Comparison of ENCODE assay signal across 14 cellular contexts in genomic region chr2:64661770-64662169, GRCh38. TPM values are rescaled to one million over a fixed set of nuclear protein-coding genes. Genes with fewer than 3 reads are reported as not detected.
DNase-seq lines count a peak whose midpoint lies in the region; ATAC-seq, FAIRE-seq and TF ChIP-seq lines count a peak whose summit lies in the region.
"Had no signal": no experiment of that assay in that cellular context is flagged by ENCODE, and none has a peak within 500 bp of the region (broad histone marks: within the 10 kb centered on the region; RNA-seq: fewer than 3 reads in every experiment).

No MANE protein-coding gene starts in this region.

- TF ChIP-seq CTCF in endothelial cell of umbilical vein (IDR thresholded peaks at IDR 0.05; ENCODE audit: extremely low read depth in 1 of 2, insufficient read depth in 1 of 2, low read depth in 1 of 2, low read length in 2 of 2) = no peak

- H3K27ac Mint-ChIP-seq in CD4-positive, CD25-positive, alpha-beta regulatory T cell = peak overlapping the region in 2 of 3 donors; percentile 26 to 75

- no peaks in the 10 kb centered on the region for H3K9me3 ChIP-seq in CD4-positive, CD25-positive, alpha-beta regulatory T cell (ENCODE audit: control insufficient read depth in 2 of 2, low read length in 2 of 2)
- no peaks in the 10 kb centered on the region for H3K9me3 ChIP-seq in endothelial cell of umbilical vein (replicated peaks; ENCODE audit: control insufficient read depth, insufficient read depth, low read length)
- no peaks in the 10 kb centered on the region for H3K9me3 ChIP-seq in effector memory CD4-positive, alpha-beta T cell (ENCODE audit: control insufficient read depth, low read length)

- no peaks in the 10 kb centered on the region for H3K9me1 ChIP-seq in endothelial cell of umbilical vein (replicated peaks; ENCODE audit: control insufficient read depth, extremely low read depth, insufficient read depth, low read length)

- intact Hi-C loops in endothelial cell of umbilical vein (cut with micrococcal nuclease) = no loop called here

- CTCF ChIA-PET in endothelial cell of umbilical vein (lab: Charles Lee) = interaction anchor here (0.7 to 2.1 kb wide), 7 partner anchors 10 to 88 kb away, joined by 3 to 10 read pairs (median 4); no protein-coding TSS in a partner anchor

- no peaks in the 10 kb centered on the region for H3K79me2 ChIP-seq in endothelial cell of umbilical vein (ENCODE audit: control insufficient read depth, insufficient read depth, low read length)

- FAIRE-seq in endothelial cell of umbilical vein (lab: Jason Lieb, UNC) = no peak

- H4K20me1 ChIP-seq in endothelial cell of umbilical vein (replicated peaks; ENCODE audit: control insufficient read depth, extremely low read depth, insufficient read depth, low read length) = no peaks in the 10 kb centered on the region

- no peaks in the 10 kb centered on the region for H3K27me3 ChIP-seq in CD4-positive, CD25-positive, alpha-beta regulatory T cell (ENCODE audit: control insufficient read depth, insufficient read depth, low read length)
- H3K27me3 ChIP-seq in endothelial cell of umbilical vein (ENCODE audit: control insufficient read depth in 2 of 2, insufficient read depth in 2 of 2, low read length in 2 of 2) = no peaks in the 10 kb centered on the region
- H3K27me3 ChIP-seq in effector memory CD4-positive, alpha-beta T cell (replicated peaks; ENCODE audit: control insufficient read depth, insufficient read depth, low read length, poor library complexity, severe bottlenecking) = no peaks in the 10 kb centered on the region
- H3K27me3 ChIP-seq: cardiac muscle cell had no signal

- H3K9ac ChIP-seq in endothelial cell of umbilical vein (replicated peaks; ENCODE audit: extremely low read depth, insufficient read depth, low read length) = no peak overlapping the region

- H3K4me1 ChIP-seq in CD4-positive, CD25-positive, alpha-beta regulatory T cell (ENCODE audit: control insufficient read depth, insufficient read depth, low read length, poor library complexity, severe bottlenecking) = peaks cover 6% of the 10 kb centered on the region
- no peaks in the 10 kb centered on the region for H3K4me1 ChIP-seq in endothelial cell of umbilical vein (ENCODE audit: control insufficient read depth, extremely low read depth, insufficient read depth, low read length)
- H3K4me1 ChIP-seq in effector memory CD4-positive, alpha-beta T cell (ENCODE audit: control insufficient read depth, insufficient read depth, low read length, poor library complexity, severe bottlenecking) = peaks cover 7% of the 10 kb centered on the region

- no peak overlapping the region for H3K4me2 ChIP-seq in endothelial cell of umbilical vein (ENCODE audit: insufficient read depth, low read length)

- dilution Hi-C loops in endothelial cell of umbilical vein (cut with MboI; ENCODE audit: extremely low pct_ligation_motif_present, low sequenced_read_pairs) = no loop called here

- no TSS peak for BruUV-seq in endothelial cell of umbilical vein (replicated peaks; lab: Mats Ljungman, UMichigan)

- no peaks in the 10 kb centered on the region for H3K9me3 Mint-ChIP-seq in CD4-positive, CD25-positive, alpha-beta regulatory T cell
- H3K9me3 Mint-ChIP-seq: neural crest cell had no signal

- ATAC-seq in CD4-positive, CD25-positive, alpha-beta regulatory T cell (ENCODE audit: low read depth in 2 of 2) = no peak
- ATAC-seq in GM21723 (IDR thresholded peaks at IDR 0.05; ENCODE audit: unreplicated experiment) (peak; percentile 57), HG03196 (IDR thresholded peaks at IDR 0.05; ENCODE audit: unreplicated experiment) (no peak), GM21526 (IDR thresholded peaks at IDR 0.05; ENCODE audit: low FRiP score, unreplicated experiment) (no peak), HG03135 (IDR thresholded peaks at IDR 0.05; ENCODE audit: unreplicated experiment) (no peak)

- TF ChIP-seq POLR2A in endothelial cell of umbilical vein (IDR thresholded peaks at IDR 0.05; ENCODE audit: low read depth, low read length) = no peak

- no peak overlapping the region for H3K4me3 Mint-ChIP-seq in CD4-positive, CD25-positive, alpha-beta regulatory T cell
- H3K4me3 Mint-ChIP-seq: neural crest cell had no signal

- peaks cover 4% of the 10 kb centered on the region for H3K36me3 Mint-ChIP-seq in CD4-positive, CD25-positive, alpha-beta regulatory T cell

- H3K36me3 ChIP-seq in CD4-positive, CD25-positive, alpha-beta regulatory T cell (ENCODE audit: control insufficient read depth, insufficient read depth, low read length) = no peaks in the 10 kb centered on the region
- no peaks in the 10 kb centered on the region for H3K36me3 ChIP-seq in endothelial cell of umbilical vein (ENCODE audit: control insufficient read depth in 2 of 2, extremely low read depth in 1 of 2, insufficient read depth in 2 of 2, low read length in 2 of 2)
- H3K36me3 ChIP-seq in effector memory CD4-positive, alpha-beta T cell (ENCODE audit: control insufficient read depth, insufficient read depth, low read length) = no peaks in the 10 kb centered on the region
- H3K36me3 ChIP-seq: cardiac muscle cell had no signal

- peaks cover 17 to 71% (median 32%) of the 10 kb centered on the region in 4 donors for H3K4me1 Mint-ChIP-seq in CD4-positive, CD25-positive, alpha-beta regulatory T cell

- H3K4me3 ChIP-seq in CD4-positive, CD25-positive, alpha-beta regulatory T cell (ENCODE audit: low read depth, low read length) = no peak overlapping the region
- H3K4me3 ChIP-seq in endothelial cell of umbilical vein (replicated peaks in 1 of 3; ENCODE audit: insufficient read depth in 1 of 3, low read depth in 1 of 3, low read length in 3 of 3) = no peak overlapping the region
- no peak overlapping the region for H3K4me3 ChIP-seq in effector memory CD4-positive, alpha-beta T cell (ENCODE audit: insufficient read depth, low read depth, low read length, poor library complexity, severe bottlenecking)
- H3K4me3 ChIP-seq: cardiac muscle cell had no signal

- no peak overlapping the region for H2AFZ ChIP-seq in endothelial cell of umbilical vein (ENCODE audit: low read depth, low read length)

- no peak for DNase-seq in CD4-positive, CD25-positive, alpha-beta regulatory T cell
- DNase-seq in NOMO-1 treated with DMSO at 0.1 percent for 48 hours (lab: John Stamatoyannopoulos, UW; ENCODE audit: unreplicated experiment) (peak; percentile 81), endothelial cell of umbilical vein (ENCODE audit: low read depth, low spot score) (peak; percentile 14)
- DNase-seq in effector memory CD4-positive, alpha-beta T cell = no peak
- DNase-seq: activated T-cell treated with anti-CD3 and anti-CD28 coated beads for 4 hours, NCI-H748 treated with DMSO at 0.1 percent for 48 hours, T1000 had no signal

- POLR2A ChIA-PET in endothelial cell of umbilical vein (lab: Charles Lee) = no interaction called here

- H3K27me3 Mint-ChIP-seq in CD4-positive, CD25-positive, alpha-beta regulatory T cell = no peaks in the 10 kb centered on the region

- no peak overlapping the region for H3K27ac ChIP-seq in CD4-positive, CD25-positive, alpha-beta regulatory T cell (ENCODE audit: insufficient read depth, low read length, poor library complexity, severe bottlenecking)
- no peak overlapping the region for H3K27ac ChIP-seq in endothelial cell of umbilical vein (ENCODE audit: insufficient read depth, low read depth, low read length)
- no peak overlapping the region for H3K27ac ChIP-seq in effector memory CD4-positive, alpha-beta T cell (ENCODE audit: insufficient read depth, low read length, poor library complexity, severe bottlenecking)
- H3K27ac ChIP-seq: C4-2B, cardiac muscle cell had no signal

TF ChIP-seq in endothelial cell of umbilical vein, 7 proteins besides CTCF, POLR2A, EP300 and RAD21:
- no peak for TF ChIP-seq FOS (IDR thresholded peaks at IDR 0.05; ENCODE audit: borderline replicate concordance, insufficient read depth, low read length)
- TF ChIP-seq EZH2 (IDR thresholded peaks at IDR 0.05; ENCODE audit: borderline replicate concordance, low read depth, low read length, severe bottlenecking) = no peak
- TF ChIP-seq MYC (IDR thresholded peaks at IDR 0.05; ENCODE audit: low read depth, low read length) = no peak
- TF ChIP-seq MAX (IDR thresholded peaks at IDR 0.05; ENCODE audit: insufficient read depth, insufficient read length) = no peak
- no peak for TF ChIP-seq GATA2 (IDR thresholded peaks at IDR 0.05; ENCODE audit: insufficient read depth, insufficient read length, low read depth, low read length)
- no peak for TF ChIP-seq POLR2AphosphoS5 (IDR thresholded peaks at IDR 0.05; ENCODE audit: insufficient read depth, low read depth, low read length)
- no peak for TF ChIP-seq JUN (IDR thresholded peaks at IDR 0.05; ENCODE audit: borderline replicate concordance, insufficient read depth, insufficient read length, low read depth)

RNA-seq across cellular contexts. Expression of gene SERTAD2, which starts 8.1 kb away (rescaled TPM):
- 33.5 TPM for total RNA-seq in CD4-positive, CD25-positive, alpha-beta regulatory T cell
- polyA plus RNA-seq in CD4-positive, CD25-positive, alpha-beta regulatory T cell = 1 to 10 TPM; 4.2 to 7.5 (median 5.7) TPM
- 11.2 and 12.0 TPM in 2 replicates for total RNA-seq in endothelial cell of umbilical vein
- polyA plus RNA-seq in endothelial cell of umbilical vein = 5.5 and 8.0 TPM in 2 replicates
- 6.1 and 6.7 TPM in 2 replicates for polyA plus RNA-seq in endothelial cell of umbilical vein (2011; cell fraction: cytosol; rRNA removed)
- polyA plus RNA-seq in endothelial cell of umbilical vein (2011; cell fraction: nucleus; rRNA removed) = 7.1 and 9.3 TPM in 2 replicates
- polyA plus RNA-seq in endothelial cell of umbilical vein (2012) = 14.7 and 16.1 TPM in 2 replicates
- polyA minus RNA-seq in endothelial cell of umbilical vein = 8.9 and 12.5 TPM in 2 replicates
- polyA minus RNA-seq in endothelial cell of umbilical vein (2011; cell fraction: cytosol; rRNA and poly(A)+ RNA removed) = 4.8 TPM
- 14.3 and 19.9 TPM in 2 replicates for polyA minus RNA-seq in endothelial cell of umbilical vein (2011; cell fraction: nucleus; rRNA and poly(A)+ RNA removed)

Comparison
In these comparisons a context has a peak if more than half of its experiments do, and no peak if none do; other contexts are left out.
1. DNase-seq: peak in NOMO-1 treated with DMSO at 0.1 percent for 48 hours (single experiment) and endothelial cell of umbilical vein (single experiment); none in CD4-positive, CD25-positive, alpha-beta regulatory T cell (0 of 3) and effector memory CD4-positive, alpha-beta T cell (0 of 3).